In genomic region chr17:28055546-28056275, GRCh38 we compare ENCODE assay signal across 28 cellular contexts. TPM values are rescaled to one million over a fixed set of nuclear protein-coding genes. Genes with fewer than 3 reads are reported as not detected.
A peak's percentile ranks its signal among the peaks of the same experiment; 100 is the strongest.
DNase-seq lines count a peak whose midpoint lies in the region; ATAC-seq, FAIRE-seq and TF ChIP-seq lines count a peak whose summit lies in the region.
"Had no signal": no experiment of that assay in that cellular context is flagged by ENCODE, and none has a peak within 500 bp of the region (broad histone marks: within the 10 kb centered on the region; RNA-seq: fewer than 3 reads in every experiment).

No MANE protein-coding gene starts in this region.

- no peak for FAIRE-seq in small intestine (lab: Jason Lieb, UNC)
- FAIRE-seq: GM18507, pancreas had no signal

- ATAC-seq in HG02798 (IDR thresholded peaks at IDR 0.05; ENCODE audit: poor library complexity, unreplicated experiment) (peak; percentile 31), right cardiac atrium (no peak)
- ATAC-seq: naive thymus-derived CD4-positive, alpha-beta T cell; PC-3; T-cell had no signal

- no peaks in the 10 kb centered on the region for H3K36me3 Mint-ChIP-seq in MCF 10A (ENCODE audit: insufficient read depth, unreplicated experiment)
- H3K36me3 Mint-ChIP-seq: activated CD4-positive, alpha-beta memory T cell treated with anti-CD3 and anti-CD28 coated beads for 36 hours; T-cell had no signal

- CTCF ChIA-PET in GM10248 (lab: Yijun Ruan, JAX), result interaction anchor here (0.9 to 4.5 kb wide), 3 partner anchors 9 to 196 kb away, joined by 3 to 26 read pairs (median 3); partner anchors contain the start of gene NLK
- CTCF ChIA-PET in MCF 10A (lab: Yijun Ruan, JAX), result interaction anchor here (0.6 to 0.8 kb wide), 3 partner anchors 11 to 208 kb away, joined by 3 read pairs; no protein-coding TSS in a partner anchor

- H3K9me3 Mint-ChIP-seq in MCF 10A (ENCODE audit: unreplicated experiment), result no peaks in the 10 kb centered on the region
- H3K9me3 Mint-ChIP-seq: activated CD4-positive, alpha-beta memory T cell treated with anti-CD3 and anti-CD28 coated beads for 36 hours; naive thymus-derived CD4-positive, alpha-beta T cell; T-cell had no signal

- H3K27me3 ChIP-seq in small intestine (ENCODE audit: control insufficient read depth in 2 of 2, insufficient read depth in 2 of 2, low read length in 2 of 2) (no peaks in the 10 kb centered on the region), right cardiac atrium (ENCODE audit: control insufficient read depth, insufficient read depth) (no peaks in the 10 kb centered on the region)
- H3K27me3 ChIP-seq: pancreas, upper lobe of left lung had no signal

- no TSS peak for BruUV-seq in MCF 10A (replicated peaks; lab: Mats Ljungman, UMichigan)

- POLR2A ChIA-PET in GM10248 (lab: Yijun Ruan, JAX), result interaction anchor here (1.1 to 1.4 kb wide), 2 partner anchors 13 to 14 kb away, joined by 6 read pairs; partner anchors contain the start of gene NLK
- POLR2A ChIA-PET in MCF 10A (lab: Yijun Ruan, JAX), result interaction anchor here (0.6 to 3.2 kb wide), 7 partner anchors 9 to 87 kb away, joined by 3 to 15 read pairs (median 4); partner anchors contain the start of gene NLK

- H3K4me1 Mint-ChIP-seq in MCF 10A (ENCODE audit: insufficient read depth, unreplicated experiment), result peaks cover 14% of the 10 kb centered on the region

- TF ChIP-seq CTCF in GM10248 (IDR thresholded peaks at IDR 0.05; ENCODE audit: control extremely low read depth, extremely low read depth, low read depth, missing control alignments) (no peak), MCF 10A (IDR thresholded peaks at IDR 0.05; ENCODE audit: unreplicated experiment) (no peak)

- no peaks in the 10 kb centered on the region for H3K27me3 Mint-ChIP-seq in MCF 10A (ENCODE audit: insufficient read depth, unreplicated experiment)
- H3K27me3 Mint-ChIP-seq: activated CD4-positive, alpha-beta memory T cell treated with anti-CD3 and anti-CD28 coated beads for 36 hours; naive thymus-derived CD4-positive, alpha-beta T cell; T-cell had no signal

- H3K4me3 ChIP-seq in small intestine (ENCODE audit: low read depth in 1 of 2, low read length in 2 of 2), result no peak overlapping the region
- no peak overlapping the region for H3K4me3 ChIP-seq in right cardiac atrium (ENCODE audit: low read length)
- H3K4me3 ChIP-seq: pancreas, upper lobe of left lung had no signal

- H3K9me3 ChIP-seq in small intestine (ENCODE audit: control insufficient read depth, low read depth), result no peaks in the 10 kb centered on the region
- no peaks in the 10 kb centered on the region for H3K9me3 ChIP-seq in right cardiac atrium (ENCODE audit: control insufficient read depth, low read length)
- H3K9me3 ChIP-seq: pancreas, upper lobe of left lung had no signal

- no peak overlapping the region for H3K27ac Mint-ChIP-seq in MCF 10A (ENCODE audit: low read depth, unreplicated experiment)
- H3K27ac Mint-ChIP-seq: activated CD4-positive, alpha-beta memory T cell treated with anti-CD3 and anti-CD28 coated beads for 36 hours; naive thymus-derived CD4-positive, alpha-beta T cell; T-cell had no signal

- H3K4me1 ChIP-seq in small intestine (ENCODE audit: control insufficient read depth in 2 of 2, insufficient read depth in 1 of 2, low read depth in 1 of 2, low read length in 1 of 2) (peaks cover 0 to 2% of the 10 kb centered on the region in 2 donors), right cardiac atrium (ENCODE audit: control insufficient read depth, insufficient read depth, low read length) (peaks cover 4% of the 10 kb centered on the region)

- H3K4me3 Mint-ChIP-seq in MCF 10A (ENCODE audit: unreplicated experiment), result no peak overlapping the region
- H3K4me3 Mint-ChIP-seq: activated CD4-positive, alpha-beta memory T cell treated with anti-CD3 and anti-CD28 coated beads for 36 hours; T-cell had no signal

- 5 to 22% (median 11%) methylated on average over 2 of the region's 2 CpGs for WGBS in small intestine, 3 donors
- 56% methylated on average over 2 of the region's 2 CpGs for WGBS in right cardiac atrium

- DNase-seq in GM10248 (ENCODE audit: extremely low spot score), result peak; percentile 20
- DNase-seq in amniotic epithelial cell (ENCODE audit: low read depth), result peak; percentile 37
- peak; percentile 31 for DNase-seq in small intestine
- no peak for DNase-seq in stimulated activated CD4-positive, alpha-beta T cell treated with anti-CD3 and anti-CD28 coated beads, Interleukin-2, amount 100 ng/mL, for 48 hours
- no peak for DNase-seq in right cardiac atrium
- no peak for DNase-seq in MCF 10A (ENCODE audit: unreplicated experiment)
- DNase-seq in dermis blood vessel endothelial cell, result no peak
- DNase-seq: activated CD4-positive, alpha-beta memory T cell treated with anti-CD3 and anti-CD28 coated beads for 36 hours; activated naive CD4-positive, alpha-beta T cell treated with Interleukin-2 at 50 U/mL for 16 hours; activated T-cell treated with anti-CD3 and anti-CD28 coated beads for 4 hours; AML-193; aorta; central memory CD4-positive, alpha-beta T cell; foreskin melanocyte; KG1; kidney glomerular epithelial cell; mesenchymal stem cell; naive thymus-derived CD4-positive, alpha-beta T cell; NCI-H1930; NCI-H345; pancreas; PC-3; SIG-M5; stimulated activated naive CD4-positive, alpha-beta T cell treated with Interleukin-2 at 50 U/mL for 16 hours; T-cell; upper lobe of left lung had no signal

- no peaks in the 10 kb centered on the region for H3K36me3 ChIP-seq in small intestine (ENCODE audit: control insufficient read depth in 2 of 2, insufficient read depth in 2 of 2, low read length in 2 of 2)
- H3K36me3 ChIP-seq: pancreas, upper lobe of left lung had no signal

- intact Hi-C loops in right cardiac atrium (cut with DNase I) (no loop called here), MCF 10A (cut with micrococcal nuclease) (no loop called here)

- H3K27ac ChIP-seq in small intestine (ENCODE audit: low read depth in 1 of 2, low read length in 1 of 2) (no peak overlapping the region), right cardiac atrium (ENCODE audit: low read length) (no peak overlapping the region)
- H3K27ac ChIP-seq: upper lobe of left lung had no signal

RNA-seq across cellular contexts. Expression of gene NLK, which starts 13.2 kb away (rescaled TPM):
- polyA plus RNA-seq in small intestine, result 10 to 100 TPM in 1 of 3 donors, 1 to 10 TPM in 2; 7.0 to 11.2 (median 8.7) TPM
- total RNA-seq in right cardiac atrium, result 10 to 100 TPM; 21.4 to 28.1 (median 24.7) TPM
- 11.7 TPM for polyA plus RNA-seq in right cardiac atrium
- 14.6 and 15.0 TPM in 2 replicates for total RNA-seq in MCF 10A (2022)
- 31.1 and 49.4 TPM in 2 replicates for total RNA-seq in dermis blood vessel endothelial cell

Comparison
In these comparisons a context has a peak if more than half of its experiments do, and no peak if none do; other contexts are left out.
1. DNase-seq: peak in GM10248 (single experiment), amniotic epithelial cell (single experiment) and small intestine (single experiment); none in stimulated activated CD4-positive, alpha-beta T cell treated with anti-CD3 and anti-CD28 coated beads, Interleukin-2, amount 100 ng/mL, for 48 hours (0 of 2), right cardiac atrium (0 of 3), MCF 10A (single experiment) and dermis blood vessel endothelial cell (single experiment).